12 cellular contexts compared by ENCODE assay signal in genomic region chr1:115088115-115088794, GRCh38. TPM values are rescaled to one million over a fixed set of nuclear protein-coding genes. Genes with fewer than 3 reads are reported as not detected.
DNase-seq lines count a peak whose midpoint lies in the region; ATAC-seq and TF ChIP-seq lines count a peak whose summit lies in the region.
"Had no signal": no experiment of that assay in that cellular context is flagged by ENCODE, and none has a peak within 500 bp of the region (broad histone marks: within the 10 kb centered on the region; RNA-seq: fewer than 3 reads in every experiment).

No MANE protein-coding gene starts in this region.

- H3K4me1 ChIP-seq in skeletal muscle satellite cell (ENCODE audit: control insufficient read depth, insufficient read depth, low read length) = peaks cover 14% of the 10 kb centered on the region

- ATAC-seq in GM18517 (IDR thresholded peaks at IDR 0.05; ENCODE audit: unreplicated experiment) = no peak

- DNase-seq in DMS53 (lab: John Stamatoyannopoulos, UW) (peak; percentile 34), DMS53 treated with DMSO at 0.1 percent for 48 hours (lab: John Stamatoyannopoulos, UW; ENCODE audit: unreplicated experiment) (no peak), WERI-Rb-1 (no peak), ureter (ENCODE audit: low spot score) (no peak), AG20443 (ENCODE audit: low spot score) (no peak)
- DNase-seq: activated naive CD4-positive, alpha-beta T cell treated with Interleukin-2 at 50 U/mL for 16 hours; NCI-H1930 had no signal

- no peaks in the 10 kb centered on the region for H3K9me3 ChIP-seq in WERI-Rb-1 (ENCODE audit: severe bottlenecking)
- no peaks in the 10 kb centered on the region for H3K9me3 ChIP-seq in skeletal muscle satellite cell (replicated peaks; ENCODE audit: low read length)

- H3K27ac ChIP-seq in WERI-Rb-1 = no peak overlapping the region
- H3K27ac ChIP-seq: 22Rv1 had no signal

- peak overlapping the region; percentile 96 for H3K4me2 ChIP-seq in skeletal muscle satellite cell (ENCODE audit: low read length)

- TF ChIP-seq CTCF in WERI-Rb-1 (IDR thresholded peaks at IDR 0.05; ENCODE audit: low read depth, low read length) = no peak

- H3K36me3 ChIP-seq in WERI-Rb-1 (no peaks in the 10 kb centered on the region), skeletal muscle satellite cell (ENCODE audit: insufficient read depth, low read length) (no peaks in the 10 kb centered on the region)

- H3K27me3 ChIP-seq in WERI-Rb-1 (ENCODE audit: insufficient read depth, low read depth, severe bottlenecking) (no peaks in the 10 kb centered on the region), skeletal muscle satellite cell (ENCODE audit: control insufficient read depth, insufficient read depth, low read length) (peaks cover 16% of the 10 kb centered on the region)

- peak overlapping the region; percentile 71 for H3K4me3 ChIP-seq in WERI-Rb-1 (ENCODE audit: low read depth, low read length)
- peak overlapping the region; percentile 61 for H3K4me3 ChIP-seq in iPS-11a (ENCODE audit: low read depth, low read length)
- no peak overlapping the region for H3K4me3 ChIP-seq in skeletal muscle satellite cell (ENCODE audit: low read length)

- H3K9ac ChIP-seq in skeletal muscle satellite cell (ENCODE audit: low read depth, low read length) = no peak overlapping the region

RNA-seq across cellular contexts. Expression of gene TSPAN2, which starts 1.0 kb away (rescaled TPM):
- 0.87 TPM in 1 of 2 replicates, not detected in the other for total RNA-seq in skeletal muscle satellite cell (2012; rRNA removed)
- 22.0 TPM for total RNA-seq in ureter

RNA-seq across cellular contexts. Expression of gene TSHB, which starts 58.6 kb away (rescaled TPM):
- total RNA-seq in skeletal muscle satellite cell (2012; rRNA removed) = not detected in 2 replicates
- total RNA-seq in ureter = not detected
- total RNA-seq: pulmonary artery endothelial cell had no signal
